ENCODE assay signal across 15 cellular contexts in the genomic region with DNA sequence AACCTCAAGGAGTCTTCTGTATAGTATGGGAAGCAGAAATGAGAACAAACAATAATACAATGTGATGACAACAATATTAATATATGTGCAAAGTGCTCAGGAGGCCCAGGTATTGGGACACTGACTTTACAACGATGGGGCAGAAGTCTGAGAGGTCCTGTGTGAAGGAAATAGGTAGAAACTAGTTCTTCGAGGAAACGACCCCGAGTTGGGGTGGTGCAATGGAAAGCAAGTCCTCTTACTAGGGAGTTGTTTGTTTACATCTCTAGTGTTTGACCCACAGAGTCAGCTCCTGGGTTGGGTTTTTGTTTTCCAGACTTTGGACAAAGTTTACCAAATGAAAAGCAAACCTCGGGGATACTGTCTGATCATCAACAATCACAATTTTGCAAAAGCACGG.
"Had no signal": no experiment of that assay in that cellular context is flagged by ENCODE, and none has a peak within 500 bp of the region (broad histone marks: within the 10 kb centered on the region; RNA-seq: fewer than 3 reads in every experiment).

No MANE protein-coding gene starts in this region.

- H3K9me3 Mint-ChIP-seq: activated naive CD4-positive, alpha-beta T cell treated with anti-CD3 and anti-CD28 coated beads for 36 hours; dendritic cell treated with granulocyte-macrophage colony-stimulating factor and Interleukin-4, amounts not matched to agents 40 ng/mL and 50 ng/mL, for 4 days had no signal

- H3K4me3 ChIP-seq: adrenal gland, esophagus squamous epithelium, smooth muscle cell, vagina had no signal

- H3K27ac ChIP-seq: adrenal gland, esophagus squamous epithelium, vagina had no signal

- H3K27ac Mint-ChIP-seq: activated naive CD4-positive, alpha-beta T cell treated with anti-CD3 and anti-CD28 coated beads for 36 hours; dendritic cell treated with granulocyte-macrophage colony-stimulating factor and Interleukin-4, amounts not matched to agents 40 ng/mL and 50 ng/mL, for 4 days; stimulated activated naive CD8-positive, alpha-beta T cell treated with anti-CD3 and anti-CD28 coated beads, Interleukin-15, amount 100 ng/mL, for 72 hours had no signal

- H3K4me3 Mint-ChIP-seq: activated naive CD4-positive, alpha-beta T cell treated with anti-CD3 and anti-CD28 coated beads for 36 hours; dendritic cell treated with granulocyte-macrophage colony-stimulating factor and Interleukin-4, amounts not matched to agents 40 ng/mL and 50 ng/mL, for 4 days; stimulated activated naive CD8-positive, alpha-beta T cell treated with anti-CD3 and anti-CD28 coated beads, Interleukin-15, amount 100 ng/mL, for 72 hours had no signal

- H3K27me3 Mint-ChIP-seq: dendritic cell treated with granulocyte-macrophage colony-stimulating factor and Interleukin-4, amounts not matched to agents 40 ng/mL and 50 ng/mL, for 4 days; stimulated activated naive CD8-positive, alpha-beta T cell treated with anti-CD3 and anti-CD28 coated beads, Interleukin-15, amount 100 ng/mL, for 72 hours had no signal

- H3K9me3 ChIP-seq: adrenal gland, esophagus squamous epithelium, vagina had no signal

- ATAC-seq: activated CD4-positive, CD25-positive, alpha-beta regulatory T cell treated with anti-CD3 and anti-CD28 coated beads, Interleukin-2, amount 50 U/mL, for 24 hours; left ventricle myocardium superior; sciatic nerve; stimulated activated naive CD8-positive, alpha-beta T cell treated with anti-CD3 and anti-CD28 coated beads, Interleukin-15, amount 100 ng/mL, for 72 hours had no signal

- DNase-seq: activated CD4-positive, alpha-beta T cell treated with anti-CD3 and anti-CD28 coated beads, Interleukin-2, amount 50 U/mL, for 4 hours; activated naive CD4-positive, alpha-beta T cell treated with anti-CD3 and anti-CD28 coated beads for 36 hours; adrenal gland; effector CD8-positive, alpha-beta T cell; esophagus squamous epithelium; left ventricle myocardium superior; nucleus accumbens; stimulated activated CD4-positive, alpha-beta T cell treated with anti-CD3 and anti-CD28 coated beads, Interleukin-4, amount 100 ng/mL, for 1 hour; stimulated activated naive CD8-positive, alpha-beta T cell treated with anti-CD3 and anti-CD28 coated beads, Interleukin-15, amount 100 ng/mL, for 72 hours; trophoblast cell had no signal

- H3K27me3 ChIP-seq: adrenal gland, esophagus squamous epithelium, vagina had no signal

- H3K4me1 ChIP-seq: adrenal gland, vagina had no signal
